ENCODE assay signal across 20 cellular contexts in genomic region chr5:52428977-52429474, GRCh38.
DNase-seq lines count a peak whose midpoint lies in the region; ATAC-seq, FAIRE-seq and TF ChIP-seq lines count a peak whose summit lies in the region.
"Had no signal": no experiment of that assay in that cellular context is flagged by ENCODE, and none has a peak within 500 bp of the region (broad histone marks: within the 10 kb centered on the region; RNA-seq: fewer than 3 reads in every experiment).

No MANE protein-coding gene starts in this region.

- CTCF ChIA-PET in endothelial cell of umbilical vein (lab: Charles Lee) = no interaction called here

- H3K4me3 Mint-ChIP-seq in GM23338 = no peak overlapping the region
- H3K4me3 Mint-ChIP-seq in neural progenitor cell = no peak overlapping the region
- H3K4me3 Mint-ChIP-seq: B cell; CD4-positive, CD25-positive, alpha-beta regulatory T cell; CD8-positive, alpha-beta T cell; H9 had no signal

- no peak for ATAC-seq in GM23338
- ATAC-seq: CD8-positive, alpha-beta T cell; GM12878; HCT116 had no signal

- dilution Hi-C loops in endothelial cell of umbilical vein (cut with MboI; ENCODE audit: extremely low pct_ligation_motif_present, low sequenced_read_pairs) = no loop called here

- no peaks in the 10 kb centered on the region for H3K79me2 ChIP-seq in GM23338 (replicated peaks; ENCODE audit: insufficient read depth)
- no peaks in the 10 kb centered on the region for H3K79me2 ChIP-seq in endothelial cell of umbilical vein (ENCODE audit: control insufficient read depth, insufficient read depth, low read length)
- H3K79me2 ChIP-seq in neural progenitor cell (ENCODE audit: low read depth) = no peaks in the 10 kb centered on the region

- H2AFZ ChIP-seq in GM23338 (0 out of 2 replicates have a peak overlapping the region, but pooled peaks have one; percentile 29), endothelial cell of umbilical vein (ENCODE audit: low read depth, low read length) (no peak overlapping the region), neural progenitor cell (replicated peaks) (no peak overlapping the region)

- H3K4me1 Mint-ChIP-seq in GM23338 = no peaks in the 10 kb centered on the region; the same call in 2 of the 3 replicates
- peaks cover 12% of the 10 kb centered on the region for H3K4me1 Mint-ChIP-seq in neural progenitor cell
- H3K4me1 Mint-ChIP-seq: B cell; CD4-positive, CD25-positive, alpha-beta regulatory T cell; H9 had no signal

- H3K27ac ChIP-seq in GM23338 (ENCODE audit: low read depth) = no peak overlapping the region
- H3K27ac ChIP-seq in endothelial cell of umbilical vein (ENCODE audit: insufficient read depth, low read depth, low read length) = no peak overlapping the region
- H3K27ac ChIP-seq in neural progenitor cell = no peak overlapping the region
- H3K27ac ChIP-seq: 22Rv1, BLaER1, C4-2B had no signal

- no peak overlapping the region for H3K9ac ChIP-seq in endothelial cell of umbilical vein (replicated peaks; ENCODE audit: extremely low read depth, insufficient read depth, low read length)
- no peak overlapping the region for H3K9ac ChIP-seq in neural progenitor cell
- H3K9ac ChIP-seq: BLaER1 had no signal

- H3K9me1 ChIP-seq in endothelial cell of umbilical vein (replicated peaks; ENCODE audit: control insufficient read depth, extremely low read depth, insufficient read depth, low read length) = no peaks in the 10 kb centered on the region

- no peak for TF ChIP-seq POLR2A in endothelial cell of umbilical vein (IDR thresholded peaks at IDR 0.05; ENCODE audit: low read depth, low read length)

- no peaks in the 10 kb centered on the region for H3K9me2 ChIP-seq in GM23338 (ENCODE audit: insufficient read depth)

- intact Hi-C loops in endothelial cell of umbilical vein (cut with micrococcal nuclease) = no loop called here

- H4K20me1 ChIP-seq in GM23338 (replicated peaks; ENCODE audit: insufficient read depth) = no peaks in the 10 kb centered on the region
- H4K20me1 ChIP-seq in endothelial cell of umbilical vein (replicated peaks; ENCODE audit: control insufficient read depth, extremely low read depth, insufficient read depth, low read length) = no peaks in the 10 kb centered on the region
- H4K20me1 ChIP-seq in neural progenitor cell (ENCODE audit: low read depth) = no peaks in the 10 kb centered on the region
- H4K20me1 ChIP-seq: BLaER1 had no signal

- H3K4me1 ChIP-seq in GM23338 (ENCODE audit: insufficient read depth) (no peaks in the 10 kb centered on the region), endothelial cell of umbilical vein (ENCODE audit: control insufficient read depth, extremely low read depth, insufficient read depth, low read length) (no peaks in the 10 kb centered on the region), neural progenitor cell (no peaks in the 10 kb centered on the region)
- H3K4me1 ChIP-seq: BLaER1 had no signal

- 0 out of 2 replicates have a peak overlapping the region, but pooled peaks have one; percentile 24 for H3K27ac Mint-ChIP-seq in GM23338
- peak overlapping the region; percentile 50 for H3K27ac Mint-ChIP-seq in neural progenitor cell
- H3K27ac Mint-ChIP-seq: B cell; CD4-positive, CD25-positive, alpha-beta regulatory T cell; CD8-positive, alpha-beta T cell; H9 had no signal

- H3K9me3 ChIP-seq in endothelial cell of umbilical vein (replicated peaks; ENCODE audit: control insufficient read depth, insufficient read depth, low read length) (no peaks in the 10 kb centered on the region), neural progenitor cell (ENCODE audit: low read depth) (no peaks in the 10 kb centered on the region)
- H3K9me3 ChIP-seq: BLaER1 had no signal

- H3K36me3 ChIP-seq in GM23338 (ENCODE audit: insufficient read depth) (no peaks in the 10 kb centered on the region), endothelial cell of umbilical vein (ENCODE audit: control insufficient read depth in 2 of 2, extremely low read depth in 1 of 2, insufficient read depth in 2 of 2, low read length in 2 of 2) (no peaks in the 10 kb centered on the region), neural progenitor cell (no peaks in the 10 kb centered on the region)
- H3K36me3 ChIP-seq: BLaER1 had no signal

- TF ChIP-seq CTCF in GM23338 (conservative IDR thresholded peaks at IDR 0.05; ENCODE audit: low read depth in 2 of 2) (no peak), endothelial cell of umbilical vein (IDR thresholded peaks at IDR 0.05; ENCODE audit: extremely low read depth in 1 of 2, insufficient read depth in 1 of 2, low read depth in 1 of 2, low read length in 2 of 2) (no peak), neural progenitor cell (IDR thresholded peaks at IDR 0.05) (no peak)

- H3K36me3 Mint-ChIP-seq in GM23338 (ENCODE audit: low read depth) (0 out of 3 replicates have a peak, but pooled peaks cover 3% of the 10 kb centered on the region), neural progenitor cell (peaks cover 12% of the 10 kb centered on the region)
- H3K36me3 Mint-ChIP-seq: CD4-positive, CD25-positive, alpha-beta regulatory T cell; CD8-positive, alpha-beta T cell had no signal

- DNase-seq in GM23338 (ENCODE audit: low spot score) (no peak), endothelial cell of umbilical vein (ENCODE audit: low read depth, low spot score) (no peak), neural progenitor cell (ENCODE audit: low spot score) (no peak), DMS79 (lab: John Stamatoyannopoulos, UW) (no peak)
- DNase-seq in activated T-cell treated with anti-CD3 and anti-CD28 coated beads, Interleukin-2, amount 50 U/mL, for 1 hour = no peak
- no peak for DNase-seq in activated CD4-positive, alpha-beta T cell treated with anti-CD3 and anti-CD28 coated beads, Interleukin-2, amount 50 U/mL, for 48 hours
- DNase-seq: Caco-2; CD4-positive, CD25-positive, alpha-beta regulatory T cell; CD8-positive, alpha-beta T cell; DMS153; EL; GDM1; H9 had no signal

- no peaks in the 10 kb centered on the region for H3K27me3 ChIP-seq in GM23338 (ENCODE audit: insufficient read depth)
- H3K27me3 ChIP-seq in endothelial cell of umbilical vein (ENCODE audit: control insufficient read depth in 2 of 2, insufficient read depth in 2 of 2, low read length in 2 of 2) = no peaks in the 10 kb centered on the region
- H3K27me3 ChIP-seq in neural progenitor cell = no peaks in the 10 kb centered on the region
- H3K27me3 ChIP-seq: BLaER1 had no signal

- no TSS peak for BruUV-seq in endothelial cell of umbilical vein (replicated peaks; lab: Mats Ljungman, UMichigan)

- peak; percentile 42 for FAIRE-seq in endothelial cell of umbilical vein (lab: Jason Lieb, UNC)
- FAIRE-seq: GM12878, GM19239 had no signal

- H3F3A ChIP-seq in GM23338 (replicated peaks; ENCODE audit: low read depth) = no peaks in the 10 kb centered on the region
- no peaks in the 10 kb centered on the region for H3F3A ChIP-seq in neural progenitor cell (ENCODE audit: low read depth)

- H3K4me3 ChIP-seq in GM23338 (no peak overlapping the region), endothelial cell of umbilical vein (replicated peaks in 1 of 3; ENCODE audit: insufficient read depth in 1 of 3, low read depth in 1 of 3, low read length in 3 of 3) (no peak overlapping the region), neural progenitor cell (no peak overlapping the region)
- H3K4me3 ChIP-seq: BLaER1, GM12878 had no signal

- H3K9me3 Mint-ChIP-seq in GM23338 (peaks cover 7% of the 10 kb centered on the region; the same call in 2 of the 3 replicates), neural progenitor cell (peaks cover 23% of the 10 kb centered on the region)

- POLR2A ChIA-PET in endothelial cell of umbilical vein (lab: Charles Lee) = no interaction called here

- no peaks in the 10 kb centered on the region for H3K27me3 Mint-ChIP-seq in GM23338 (ENCODE audit: insufficient read depth, low read depth, poor library complexity)
- peaks cover 2% of the 10 kb centered on the region for H3K27me3 Mint-ChIP-seq in neural progenitor cell (ENCODE audit: insufficient read depth, low read depth)
- H3K27me3 Mint-ChIP-seq: B cell; CD4-positive, CD25-positive, alpha-beta regulatory T cell had no signal

- H3K4me2 ChIP-seq in GM23338 (no peak overlapping the region), endothelial cell of umbilical vein (ENCODE audit: insufficient read depth, low read length) (no peak overlapping the region), neural progenitor cell (no peak overlapping the region)
- H3K4me2 ChIP-seq: BLaER1 had no signal

TF ChIP-seq in GM23338, 12 proteins besides CTCF, POLR2A, EP300 and RAD21 (continues in another document):
- no peak for TF ChIP-seq STAT1 (IDR thresholded peaks at IDR 0.05; ENCODE audit: unreplicated experiment)
- TF ChIP-seq JUNB (IDR thresholded peaks at IDR 0.05; ENCODE audit: unreplicated experiment) = no peak
- TF ChIP-seq EZH2 (IDR thresholded peaks at IDR 0.05; ENCODE audit: low read depth, unreplicated experiment) = no peak

TF ChIP-seq in endothelial cell of umbilical vein, 7 proteins besides CTCF, POLR2A, EP300 and RAD21:
- TF ChIP-seq EZH2 (IDR thresholded peaks at IDR 0.05; ENCODE audit: borderline replicate concordance, low read depth, low read length, severe bottlenecking) = no peak
- TF ChIP-seq POLR2AphosphoS5 (IDR thresholded peaks at IDR 0.05; ENCODE audit: insufficient read depth, low read depth, low read length) = no peak
- no peak for TF ChIP-seq JUN (IDR thresholded peaks at IDR 0.05; ENCODE audit: borderline replicate concordance, insufficient read depth, insufficient read length, low read depth)
- TF ChIP-seq, protein P1, sequence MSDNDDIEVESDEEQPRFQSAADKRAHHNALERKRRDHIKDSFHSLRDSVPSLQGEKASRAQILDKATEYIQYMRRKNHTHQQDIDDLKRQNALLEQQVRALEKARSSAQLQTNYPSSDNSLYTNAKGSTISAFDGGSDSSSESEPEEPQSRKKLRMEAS (IDR thresholded peaks at IDR 0.05; ENCODE audit: insufficient read depth, insufficient read length) = no peak
- TF ChIP-seq MYC (IDR thresholded peaks at IDR 0.05; ENCODE audit: low read depth, low read length) = no peak
- TF ChIP-seq GATA2 (IDR thresholded peaks at IDR 0.05; ENCODE audit: insufficient read depth, insufficient read length, low read depth, low read length) = no peak
- TF ChIP-seq FOS (IDR thresholded peaks at IDR 0.05; ENCODE audit: borderline replicate concordance, insufficient read depth, low read length) = no peak
